10 cellular contexts compared by ENCODE assay signal in genomic region chr1:237814319-237814924, GRCh38.
DNase-seq lines count a peak whose midpoint lies in the region; ATAC-seq and TF ChIP-seq lines count a peak whose summit lies in the region.
"Had no signal": no experiment of that assay in that cellular context is flagged by ENCODE, and none has a peak within 500 bp of the region (broad histone marks: within the 10 kb centered on the region; RNA-seq: fewer than 3 reads in every experiment).

No MANE protein-coding gene starts in this region.

- H2AFZ ChIP-seq in Karpas-422 (ENCODE audit: low read length), result no peak overlapping the region

- TF ChIP-seq CTCF in lower lobe of right lung (IDR thresholded peaks at IDR 0.05), result peak; percentile 30

- H3K9me2 ChIP-seq in Karpas-422 (replicated peaks; ENCODE audit: insufficient read depth, low read length), result no peaks in the 10 kb centered on the region

- ATAC-seq in lower lobe of right lung (no peak), GM19467 (IDR thresholded peaks at IDR 0.05; ENCODE audit: unreplicated experiment) (no peak), GM18868 (IDR thresholded peaks at IDR 0.05; ENCODE audit: unreplicated experiment) (no peak)
- ATAC-seq: activated T-cell treated with anti-CD3 and anti-CD28 coated beads, Interleukin-2, amount 50 U/mL, for 72 hours had no signal

- H3K9me3 ChIP-seq in Karpas-422 (ENCODE audit: low read length) (no peaks in the 10 kb centered on the region), adipocyte (ENCODE audit: control insufficient read depth, low read length) (no peaks in the 10 kb centered on the region), lower lobe of right lung (no peaks in the 10 kb centered on the region)

- peak; percentile 8 for DNase-seq in ELF-1 (ENCODE audit: low read depth, low spot score)
- peak; percentile 74 for DNase-seq in Karpas-422
- peak; percentile 31 for DNase-seq in adipocyte (ENCODE audit: low read depth)
- no peak for DNase-seq in lower lobe of right lung
- no peak for DNase-seq in activated CD4-positive, alpha-beta T cell treated with anti-CD3 and anti-CD28 coated beads for 4 hours
- no peak for DNase-seq in activated effector memory CD4-positive, alpha-beta T cell treated with Interleukin-2 at 50 U/mL for 16 hours
- DNase-seq: activated T-cell treated with anti-CD3 and anti-CD28 coated beads, Interleukin-2, amount 50 U/mL, for 72 hours; immature natural killer cell had no signal

- H3K27me3 ChIP-seq in Karpas-422 (ENCODE audit: low read length) (no peaks in the 10 kb centered on the region), adipocyte (replicated peaks; ENCODE audit: control insufficient read depth, insufficient read depth, low read length) (peaks cover 8% of the 10 kb centered on the region), lower lobe of right lung (ENCODE audit: low read depth) (no peaks in the 10 kb centered on the region)

- intact Hi-C loops in lower lobe of right lung (cut with DNase I), result no loop called here

- H3K4me2 ChIP-seq in Karpas-422 (ENCODE audit: low read depth, low read length, poor library complexity, severe bottlenecking), result no peak overlapping the region

- H3K79me2 ChIP-seq in Karpas-422 (ENCODE audit: low read length), result no peaks in the 10 kb centered on the region

- H3K4me1 ChIP-seq in Karpas-422 (ENCODE audit: low read length) (no peaks in the 10 kb centered on the region), adipocyte (ENCODE audit: control insufficient read depth, insufficient read depth, low read length) (no peaks in the 10 kb centered on the region), lower lobe of right lung (no peaks in the 10 kb centered on the region)

- H3K9ac ChIP-seq in Karpas-422 (ENCODE audit: low read length) (no peak overlapping the region), adipocyte (ENCODE audit: low read length) (no peak overlapping the region)

- no peak overlapping the region for H3K4me3 ChIP-seq in Karpas-422 (ENCODE audit: low read length)
- no peak overlapping the region for H3K4me3 ChIP-seq in adipocyte (ENCODE audit: low read length)
- no peak overlapping the region for H3K4me3 ChIP-seq in lower lobe of right lung

- no peaks in the 10 kb centered on the region for H4K20me1 ChIP-seq in Karpas-422 (ENCODE audit: insufficient read depth, low read depth, low read length)

- H3K36me3 ChIP-seq in Karpas-422 (ENCODE audit: insufficient read depth, low read length), result no peaks in the 10 kb centered on the region
- no peaks in the 10 kb centered on the region for H3K36me3 ChIP-seq in adipocyte (ENCODE audit: control insufficient read depth, insufficient read depth, low read length, severe bottlenecking)
- no peaks in the 10 kb centered on the region for H3K36me3 ChIP-seq in lower lobe of right lung

- no peak overlapping the region for H3K27ac ChIP-seq in Karpas-422 (ENCODE audit: low read length)
- H3K27ac ChIP-seq in lower lobe of right lung, result no peak overlapping the region

Comparison
In these comparisons a context has a peak if more than half of its experiments do, and no peak if none do; other contexts are left out.
1. DNase-seq: peak in ELF-1 (single experiment), Karpas-422 (single experiment) and adipocyte (single experiment); none in lower lobe of right lung (single experiment), activated CD4-positive, alpha-beta T cell treated with anti-CD3 and anti-CD28 coated beads for 4 hours (0 of 2) and activated effector memory CD4-positive, alpha-beta T cell treated with Interleukin-2 at 50 U/mL for 16 hours (single experiment).